9 cellular contexts compared by ENCODE assay signal in genomic region chr12:83016226-83016835, GRCh38.
A peak's percentile ranks its signal among the peaks of the same experiment; 100 is the strongest.
DNase-seq lines count a peak whose midpoint lies in the region; ATAC-seq and TF ChIP-seq lines count a peak whose summit lies in the region.
"Had no signal": no experiment of that assay in that cellular context is flagged by ENCODE, and none has a peak within 500 bp of the region (broad histone marks: within the 10 kb centered on the region; RNA-seq: fewer than 3 reads in every experiment).

No MANE protein-coding gene starts in this region.

- no peaks in the 10 kb centered on the region for H3K9me3 ChIP-seq in gastroesophageal sphincter

- H3K27ac ChIP-seq in gastroesophageal sphincter, result peak overlapping the region in 3 of 4 donors; percentile 59 to 77 (median 60)

- intact Hi-C loops in sciatic nerve (cut with DNase I), result no loop called here

- H3K27me3 ChIP-seq in gastroesophageal sphincter, result no peaks in the 10 kb centered on the region

- no peak for TF ChIP-seq POLR2A in gastroesophageal sphincter (IDR thresholded peaks at IDR 0.05)

- ATAC-seq in SK-N-SH treated with all-trans-retinoic acid at 6 μM for 48 hours (peak; percentile 97), gastroesophageal sphincter (peak; percentile 82), sciatic nerve (peak; percentile 78), HG03139 (IDR thresholded peaks at IDR 0.05; ENCODE audit: unreplicated experiment) (no peak), GM21737 (IDR thresholded peaks at IDR 0.05; ENCODE audit: unreplicated experiment) (no peak), HG03520 (IDR thresholded peaks at IDR 0.05; ENCODE audit: unreplicated experiment) (no peak)

- H3K4me3 ChIP-seq in gastroesophageal sphincter, result peak overlapping the region; percentile 41 to 65

- DNase-seq in ELR (ENCODE audit: low read depth) (peak; percentile 17), sciatic nerve (ENCODE audit: low spot score) (no peak), COR-L47 (lab: John Stamatoyannopoulos, UW) (no peak)
- DNase-seq: cortex of kidney had no signal

- no peak for TF ChIP-seq EP300 in gastroesophageal sphincter (IDR thresholded peaks at IDR 0.05)

- TF ChIP-seq CTCF in gastroesophageal sphincter (IDR thresholded peaks at IDR 0.05), result no peak

- no peaks in the 10 kb centered on the region for H3K36me3 ChIP-seq in gastroesophageal sphincter

- H3K4me1 ChIP-seq in gastroesophageal sphincter, result peaks cover 0 to 26% (median 4%) of the 10 kb centered on the region in 3 donors

- WGBS in gastroesophageal sphincter (ENCODE audit: low coverage in 1 of 2), 2 donors, result 17% methylated on average over 1 of the region's 1 CpG; no CpG with 5 or more reads in 1 of the 2 donors

TF ChIP-seq in SK-N-SH treated with all-trans-retinoic acid at 6 μM for 48 hours, 23 proteins besides CTCF, POLR2A, EP300 and RAD21:
- peak; percentile 39; the same call in 1 of the 2 replicates for TF ChIP-seq ISL1 (CRISPR knock-in tag; IDR thresholded peaks at IDR 0.05)
- no peak for TF ChIP-seq ZNF70 (CRISPR knock-in tag; IDR thresholded peaks at IDR 0.05)

Comparison
In these comparisons a context has a peak if more than half of its experiments do, and no peak if none do; other contexts are left out.
1. ATAC-seq: peak in SK-N-SH treated with all-trans-retinoic acid at 6 μM for 48 hours (single experiment), gastroesophageal sphincter (single experiment) and sciatic nerve (single experiment); none in HG03139 (single experiment), GM21737 (single experiment) and HG03520 (single experiment).